In the genomic region with DNA sequence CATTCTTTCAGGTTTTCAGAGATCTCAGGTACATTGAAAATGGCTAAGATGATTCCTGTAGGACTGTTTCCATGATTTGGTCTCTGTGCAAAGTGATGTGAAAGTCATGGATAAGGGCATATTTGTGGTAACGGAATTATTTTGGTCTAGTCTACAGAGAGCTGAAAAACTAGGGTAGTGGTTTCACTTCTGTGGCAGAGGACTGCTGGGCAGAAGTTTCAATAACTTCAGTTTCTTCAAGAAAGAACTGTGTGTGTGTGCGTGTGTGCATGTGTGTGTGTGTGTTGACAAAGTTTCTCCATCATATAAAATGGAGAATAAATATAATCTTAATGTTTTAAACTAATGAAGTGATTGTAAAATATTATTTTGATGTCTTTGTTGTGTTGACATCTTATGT, we compare ENCODE assay signal across 14 cellular contexts. TPM values are rescaled to one million over a fixed set of nuclear protein-coding genes. Genes with fewer than 3 reads are reported as not detected.
DNase-seq lines count a peak whose midpoint lies in the region; ATAC-seq and TF ChIP-seq lines count a peak whose summit lies in the region.
"Had no signal": no experiment of that assay in that cellular context is flagged by ENCODE, and none has a peak within 500 bp of the region (broad histone marks: within the 10 kb centered on the region; RNA-seq: fewer than 3 reads in every experiment).

No MANE protein-coding gene starts in this region.

- H3K27ac ChIP-seq in esophagus squamous epithelium (no peak overlapping the region), left ventricle myocardium inferior (replicated peaks) (no peak overlapping the region)
- H3K27ac ChIP-seq: breast epithelium had no signal

- H3K9me3 ChIP-seq in esophagus squamous epithelium (no peaks in the 10 kb centered on the region), left ventricle myocardium inferior (replicated peaks) (no peaks in the 10 kb centered on the region)
- H3K9me3 ChIP-seq: breast epithelium, heart left ventricle had no signal

- H3K4me3 ChIP-seq in esophagus squamous epithelium (no peak overlapping the region), left ventricle myocardium inferior (no peak overlapping the region)
- H3K4me3 ChIP-seq: heart left ventricle had no signal

- H3K9me3 Mint-ChIP-seq in T-helper 1 cell treated with Interleukin-12 subunit alpha and Interleukin-12 subunit beta and Interleukin-4 antibody, amounts not matched to agents 30 μg/mL and 1 μg/mL, for 36 hours, result no peaks in the 10 kb centered on the region
- H3K9me3 Mint-ChIP-seq in activated naive CD8-positive, alpha-beta T cell treated with anti-CD3 and anti-CD28 coated beads, Interleukin-2, amount 10 ng/mL, durations not matched to agents 7 days and 5 days, result no peaks in the 10 kb centered on the region
- H3K9me3 Mint-ChIP-seq in neural crest cell, result no peaks in the 10 kb centered on the region

- peak overlapping the region; percentile 33 for H3K4me3 Mint-ChIP-seq in T-helper 1 cell treated with Interleukin-12 subunit alpha and Interleukin-12 subunit beta and Interleukin-4 antibody, amounts not matched to agents 30 μg/mL and 1 μg/mL, for 36 hours
- peak overlapping the region; percentile 15 for H3K4me3 Mint-ChIP-seq in activated naive CD8-positive, alpha-beta T cell treated with anti-CD3 and anti-CD28 coated beads, Interleukin-2, amount 10 ng/mL, durations not matched to agents 7 days and 5 days
- peak overlapping the region; percentile 14 for H3K4me3 Mint-ChIP-seq in neural crest cell

- POLR2A ChIA-PET in activated naive CD8-positive, alpha-beta T cell treated with anti-CD3 and anti-CD28 coated beads, Interleukin-2, amount 10 ng/mL, durations not matched to agents 7 days and 5 days (lab: Charles Lee), result interaction anchor here (0.7 kb wide), 1 partner anchor 75 kb away, joined by 3 read pairs; a partner anchor contains a TSS

- 65 to 79% methylated on average over 2 of the region's 2 CpGs for WGBS in esophagus squamous epithelium, 2 donors

- ATAC-seq in activated naive CD8-positive, alpha-beta T cell treated with anti-CD3 and anti-CD28 coated beads, Interleukin-2, amount 10 ng/mL, durations not matched to agents 7 days and 5 days (ENCODE audit: low read depth), result no peak
- ATAC-seq: heart left ventricle, left lobe of liver had no signal

- no peak for TF ChIP-seq POLR2A in esophagus squamous epithelium (IDR thresholded peaks at IDR 0.05)

- H3K4me1 ChIP-seq in esophagus squamous epithelium (peaks cover 0 to 56% (median 33%) of the 10 kb centered on the region in 3 donors), left ventricle myocardium inferior (peaks cover 55% of the 10 kb centered on the region)

- peaks cover 42% of the 10 kb centered on the region for H3K36me3 Mint-ChIP-seq in T-helper 1 cell treated with Interleukin-12 subunit alpha and Interleukin-12 subunit beta and Interleukin-4 antibody, amounts not matched to agents 30 μg/mL and 1 μg/mL, for 36 hours (ENCODE audit: low read depth)
- peaks cover 34% of the 10 kb centered on the region for H3K36me3 Mint-ChIP-seq in activated naive CD8-positive, alpha-beta T cell treated with anti-CD3 and anti-CD28 coated beads, Interleukin-2, amount 10 ng/mL, durations not matched to agents 7 days and 5 days
- peaks cover 16% of the 10 kb centered on the region for H3K36me3 Mint-ChIP-seq in neural crest cell (ENCODE audit: low read depth)

- DNase-seq in T-helper 1 cell (no peak), MV-4-11 (lab: John Stamatoyannopoulos, UW) (peak; percentile 87), neural crest cell (ENCODE audit: low read depth, low spot score) (no peak), esophagus squamous epithelium (lab: John Stamatoyannopoulos, UW) (no peak), mucosa of gallbladder (ENCODE audit: low spot score) (no peak), left ventricle myocardium inferior (no peak)
- no peak for DNase-seq in activated naive CD8-positive, alpha-beta T cell treated with anti-CD3 and anti-CD28 coated beads, Interleukin-2, amount 10 ng/mL, durations not matched to agents 7 days and 5 days
- DNase-seq: heart left ventricle, NCI-H1105, NCI-H446 treated with DMSO at 0.1 percent for 48 hours, nucleus accumbens had no signal

- H3K27me3 ChIP-seq in esophagus squamous epithelium, result no peaks in the 10 kb centered on the region
- no peaks in the 10 kb centered on the region for H3K27me3 ChIP-seq in left ventricle myocardium inferior (ENCODE audit: low read depth)
- H3K27me3 ChIP-seq: breast epithelium, heart left ventricle had no signal

- peaks cover 39% of the 10 kb centered on the region for H3K4me1 Mint-ChIP-seq in T-helper 1 cell treated with Interleukin-12 subunit alpha and Interleukin-12 subunit beta and Interleukin-4 antibody, amounts not matched to agents 30 μg/mL and 1 μg/mL, for 36 hours (ENCODE audit: low read depth)
- H3K4me1 Mint-ChIP-seq in activated naive CD8-positive, alpha-beta T cell treated with anti-CD3 and anti-CD28 coated beads, Interleukin-2, amount 10 ng/mL, durations not matched to agents 7 days and 5 days, result peaks cover 28% of the 10 kb centered on the region
- H3K4me1 Mint-ChIP-seq in neural crest cell, result peaks cover 24% of the 10 kb centered on the region

- no peaks in the 10 kb centered on the region for H3K27me3 Mint-ChIP-seq in T-helper 1 cell treated with Interleukin-12 subunit alpha and Interleukin-12 subunit beta and Interleukin-4 antibody, amounts not matched to agents 30 μg/mL and 1 μg/mL, for 36 hours (ENCODE audit: low read depth)
- H3K27me3 Mint-ChIP-seq in activated naive CD8-positive, alpha-beta T cell treated with anti-CD3 and anti-CD28 coated beads, Interleukin-2, amount 10 ng/mL, durations not matched to agents 7 days and 5 days, result no peaks in the 10 kb centered on the region
- H3K27me3 Mint-ChIP-seq in neural crest cell (ENCODE audit: low read depth), result no peaks in the 10 kb centered on the region

- no peak for TF ChIP-seq CTCF in neural crest cell (conservative IDR thresholded peaks at IDR 0.05)
- no peak for TF ChIP-seq CTCF in esophagus squamous epithelium (IDR thresholded peaks at IDR 0.05)
- TF ChIP-seq CTCF in left ventricle myocardium inferior (IDR thresholded peaks at IDR 0.05; ENCODE audit: borderline replicate concordance), result no peak

- H3K27ac Mint-ChIP-seq in T-helper 1 cell treated with Interleukin-12 subunit alpha and Interleukin-12 subunit beta and Interleukin-4 antibody, amounts not matched to agents 30 μg/mL and 1 μg/mL, for 36 hours, result peak overlapping the region; percentile 55
- peak overlapping the region; percentile 40 for H3K27ac Mint-ChIP-seq in activated naive CD8-positive, alpha-beta T cell treated with anti-CD3 and anti-CD28 coated beads, Interleukin-2, amount 10 ng/mL, durations not matched to agents 7 days and 5 days
- H3K27ac Mint-ChIP-seq in neural crest cell (ENCODE audit: unreplicated experiment), result no peak overlapping the region

- H3K36me3 ChIP-seq in esophagus squamous epithelium (peaks cover 0 to 62% (median 10%) of the 10 kb centered on the region in 3 donors), left ventricle myocardium inferior (peaks cover 47% of the 10 kb centered on the region)
- H3K36me3 ChIP-seq: breast epithelium had no signal

- intact Hi-C loops in esophagus squamous epithelium (cut with DNase I), result no loop called here
- intact Hi-C loops in left ventricle myocardium inferior (cut with micrococcal nuclease), result no loop called here

RNA-seq across cellular contexts. Expression of a gene that starts 4.3 kb away (rescaled TPM):
- 10 to 100 TPM; 77.7 to 78.3 TPM for total RNA-seq in activated naive CD8-positive, alpha-beta T cell treated with anti-CD3 and anti-CD28 coated beads, Interleukin-2, amount 10 ng/mL, durations not matched to agents 7 days and 5 days
- total RNA-seq in neural crest cell, result 51.9 and 53.1 TPM in 2 replicates
- total RNA-seq in esophagus squamous epithelium, result 10 to 100 TPM; 32.8 to 55.0 (median 40.3) TPM
- total RNA-seq in mucosa of gallbladder, result 57.3 TPM
- 23.3 TPM for total RNA-seq in left ventricle myocardium inferior

RNA-seq across cellular contexts. Expression of a gene that starts 12.4 kb away (rescaled TPM):
- total RNA-seq in activated naive CD8-positive, alpha-beta T cell treated with anti-CD3 and anti-CD28 coated beads, Interleukin-2, amount 10 ng/mL, durations not matched to agents 7 days and 5 days, result not detected
- total RNA-seq in neural crest cell (2.7 and 2.9 TPM in 2 replicates), esophagus squamous epithelium (10 to 100 TPM in 2 of 4 donors, 1 to 10 TPM in 2; 1.6 to 30.1 (median 7.3) TPM), mucosa of gallbladder (91.0 TPM), left ventricle myocardium inferior (23.5 TPM)
